In the genomic region with DNA sequence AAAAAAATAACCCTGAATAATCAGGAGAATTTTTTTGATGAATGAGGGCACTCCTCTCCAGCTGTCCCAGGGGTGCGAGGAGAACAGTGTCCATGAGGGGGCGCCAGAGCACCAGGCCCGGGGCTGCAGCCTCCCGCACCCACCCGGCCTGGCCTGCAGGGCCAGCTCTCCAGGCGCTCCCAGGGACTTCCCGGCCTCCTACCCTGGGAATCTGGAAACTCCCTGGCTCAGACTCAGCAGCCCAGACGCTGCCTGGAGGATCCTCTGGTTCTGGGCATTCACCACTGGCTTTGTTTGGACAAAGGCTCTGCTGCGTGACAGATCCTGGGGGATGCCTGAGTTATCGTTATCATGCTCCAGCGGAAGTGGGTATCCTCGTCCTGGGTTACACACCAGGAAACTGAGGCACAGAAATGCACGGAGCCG, we compare ENCODE assay signal across 7 cellular contexts. TPM values are rescaled to one million over a fixed set of nuclear protein-coding genes. Genes with fewer than 3 reads are reported as not detected.
A peak's percentile ranks its signal among the peaks of the same experiment; 100 is the strongest.
DNase-seq lines count a peak whose midpoint lies in the region; ATAC-seq and TF ChIP-seq lines count a peak whose summit lies in the region.

No MANE protein-coding gene starts in this region.

- ATAC-seq in left lobe of liver (peak; percentile 99), GM19351 (IDR thresholded peaks at IDR 0.05; ENCODE audit: unreplicated experiment) (no peak)

- no peak overlapping the region for H3K4me3 ChIP-seq in GM12875 (ENCODE audit: low read depth, low read length)
- H3K4me3 ChIP-seq in choroid plexus epithelial cell (ENCODE audit: low read depth, low read length): no peak overlapping the region

- DNase-seq in NCI-H2107 (lab: John Stamatoyannopoulos, UW) (peak; percentile 10), choroid plexus epithelial cell (ENCODE audit: low read depth) (peak; percentile 89), left lobe of liver (ENCODE audit: low spot score) (peak; percentile 83)
- DNase-seq in activated CD4-positive, alpha-beta T cell treated with anti-CD3 and anti-CD28 coated beads for 48 hours: peak; percentile 80
- peak; percentile 40 to 62 (median 48) for DNase-seq in stimulated activated CD4-positive, alpha-beta T cell treated with anti-CD3 and anti-CD28 coated beads, Interleukin-1b, Interleukin-23, amount 100 ng/mL, for 24 hours (ENCODE audit: low read depth in 4 of 4, low spot score in 1 of 4)

- TF ChIP-seq CTCF in GM12875 (IDR thresholded peaks at IDR 0.05; ENCODE audit: borderline replicate concordance, insufficient read depth, low read depth, low read length) (peak; percentile 75), choroid plexus epithelial cell (conservative IDR thresholded peaks at IDR 0.05; ENCODE audit: low read depth, low read length) (peak; percentile 96)

RNA-seq across cellular contexts. Expression of a gene that starts 31.0 kb away (rescaled TPM):
- total RNA-seq in left lobe of liver: 9.1 TPM

RNA-seq across cellular contexts. Expression of a gene that starts 50.0 kb away (rescaled TPM):
- total RNA-seq in left lobe of liver: 35.9 TPM

Comparison
In these comparisons a context has a peak if more than half of its experiments do, and no peak if none do; other contexts are left out.
1. DNase-seq: peak in every context shown above with its lines; median percentile 89 in choroid plexus epithelial cell; 83 in left lobe of liver; 80 in activated CD4-positive, alpha-beta T cell treated with anti-CD3 and anti-CD28 coated beads for 48 hours; 48 in stimulated activated CD4-positive, alpha-beta T cell treated with anti-CD3 and anti-CD28 coated beads, Interleukin-1b, Interleukin-23, amount 100 ng/mL, for 24 hours; 10 in NCI-H2107.